ENCODE assay signal across 20 cellular contexts in the genomic region with DNA sequence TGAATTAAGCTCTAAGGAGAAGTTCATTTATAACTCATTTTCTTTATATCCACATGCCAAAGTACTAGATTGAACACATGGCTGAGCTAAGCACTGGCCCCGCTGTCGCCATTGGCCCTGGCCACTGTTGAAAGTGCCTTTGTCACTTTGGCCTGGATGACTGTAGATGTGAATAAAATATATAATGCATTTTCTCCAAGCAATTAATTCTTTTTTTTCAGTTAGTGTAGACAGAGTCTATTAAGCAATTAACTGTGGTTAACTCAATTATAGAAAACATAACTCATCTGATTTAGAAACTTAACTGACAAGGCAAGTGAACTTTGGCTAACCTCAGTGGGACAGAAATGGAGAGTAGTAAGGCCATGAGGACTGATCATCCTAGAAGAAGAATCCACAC.
DNase-seq lines count a peak whose midpoint lies in the region; ATAC-seq and TF ChIP-seq lines count a peak whose summit lies in the region.
"Had no signal": no experiment of that assay in that cellular context is flagged by ENCODE, and none has a peak within 500 bp of the region (broad histone marks: within the 10 kb centered on the region; RNA-seq: fewer than 3 reads in every experiment).

No MANE protein-coding gene starts in this region.

- peak; percentile 19 to 29 for DNase-seq in AML-193 (lab: John Stamatoyannopoulos, UW)
- peak; percentile 35 for DNase-seq in M059J (ENCODE audit: low read depth)
- peak; percentile 82 for DNase-seq in NOMO-1 treated with DMSO at 0.1 percent for 48 hours (lab: John Stamatoyannopoulos, UW; ENCODE audit: unreplicated experiment)
- DNase-seq in stimulated activated CD4-positive, alpha-beta T cell treated with anti-CD3 and anti-CD28 coated beads, Interleukin-4, amount 100 ng/mL, for 1 hour: no peak
- no peak for DNase-seq in activated gamma-delta T cell (lab: John Stamatoyannopoulos, UW)
- no peak for DNase-seq in NCI-H146 treated with DMSO at 0.1 percent for 48 hours (lab: John Stamatoyannopoulos, UW; ENCODE audit: unreplicated experiment)
- DNase-seq: CD4-positive, alpha-beta T cell; HFFc6; Kasumi-1; NCI-H1092 treated with DMSO at 0.1 percent for 48 hours; NCI-H146; NCI-H2029; NCI-H446; NCI-H526; NCI-H82; NK-92 treated with Interleukin-12 subunit alpha and Interleukin-12 subunit beta, amount 100 ng/mL, for 24 hours; PC-3 had no signal

- no peak for ATAC-seq in SK-N-SH treated with all-trans-retinoic acid at 6 μM for 48 hours
- ATAC-seq: GM23338, K562, PC-3 had no signal

TF ChIP-seq in SK-N-SH treated with all-trans-retinoic acid at 6 μM for 48 hours, 23 proteins besides CTCF, POLR2A, EP300 and RAD21:
- TF ChIP-seq PATZ1 (CRISPR knock-in tag; IDR thresholded peaks at IDR 0.05; ENCODE audit: borderline replicate concordance) (peak; percentile 96), ZFP3 (CRISPR knock-in tag; IDR thresholded peaks at IDR 0.05) (peak; percentile 84), ARNTL (CRISPR knock-in tag; IDR thresholded peaks at IDR 0.05; ENCODE audit: borderline replicate concordance, low read depth) (no peak), ISL1 (CRISPR knock-in tag; IDR thresholded peaks at IDR 0.05) (peak; percentile 99), GLIS3 (CRISPR knock-in tag; IDR thresholded peaks at IDR 0.05) (peak; percentile 98), PPARA (CRISPR knock-in tag; IDR thresholded peaks at IDR 0.05; ENCODE audit: borderline replicate concordance) (no peak), BACH2 (CRISPR knock-in tag; IDR thresholded peaks at IDR 0.05; ENCODE audit: borderline replicate concordance) (no peak), ZNF70 (CRISPR knock-in tag; IDR thresholded peaks at IDR 0.05) (no peak), TCF4 (CRISPR knock-in tag; IDR thresholded peaks at IDR 0.05; ENCODE audit: borderline replicate concordance) (peak; percentile 90), ZC3H10 (CRISPR knock-in tag; IDR thresholded peaks at IDR 0.05) (peak; percentile 93; the same call in 1 of the 2 replicates), ZFP30 (CRISPR knock-in tag; IDR thresholded peaks at IDR 0.05) (peak; percentile 21; the same call in 1 of the 2 replicates), ZNF8 (CRISPR knock-in tag; IDR thresholded peaks at IDR 0.05) (peak; percentile 63), SNAI2 (CRISPR knock-in tag; IDR thresholded peaks at IDR 0.05) (peak; percentile 91), ESRRG (CRISPR knock-in tag; IDR thresholded peaks at IDR 0.05) (peak; percentile 91), CSDC2 (CRISPR knock-in tag; IDR thresholded peaks at IDR 0.05) (peak; percentile 91), OSR1 (CRISPR knock-in tag; IDR thresholded peaks at IDR 0.05) (no peak), CSRNP3 (CRISPR knock-in tag; IDR thresholded peaks at IDR 0.05) (peak; percentile 92), RARB (CRISPR knock-in tag; IDR thresholded peaks at IDR 0.05) (no peak; the same call in 1 of the 2 replicates), ZNF565 (CRISPR knock-in tag; conservative IDR thresholded peaks at IDR 0.05; ENCODE audit: low read depth) (no peak), POU6F1 (CRISPR knock-in tag; IDR thresholded peaks at IDR 0.05; ENCODE audit: borderline replicate concordance, low read depth) (peak; percentile 70; the same call in 1 of the 2 replicates), TOX (CRISPR knock-in tag; IDR thresholded peaks at IDR 0.05; ENCODE audit: borderline replicate concordance) (peak; percentile 36; the same call in 1 of the 2 replicates)
- TF ChIP-seq, protein P1, sequence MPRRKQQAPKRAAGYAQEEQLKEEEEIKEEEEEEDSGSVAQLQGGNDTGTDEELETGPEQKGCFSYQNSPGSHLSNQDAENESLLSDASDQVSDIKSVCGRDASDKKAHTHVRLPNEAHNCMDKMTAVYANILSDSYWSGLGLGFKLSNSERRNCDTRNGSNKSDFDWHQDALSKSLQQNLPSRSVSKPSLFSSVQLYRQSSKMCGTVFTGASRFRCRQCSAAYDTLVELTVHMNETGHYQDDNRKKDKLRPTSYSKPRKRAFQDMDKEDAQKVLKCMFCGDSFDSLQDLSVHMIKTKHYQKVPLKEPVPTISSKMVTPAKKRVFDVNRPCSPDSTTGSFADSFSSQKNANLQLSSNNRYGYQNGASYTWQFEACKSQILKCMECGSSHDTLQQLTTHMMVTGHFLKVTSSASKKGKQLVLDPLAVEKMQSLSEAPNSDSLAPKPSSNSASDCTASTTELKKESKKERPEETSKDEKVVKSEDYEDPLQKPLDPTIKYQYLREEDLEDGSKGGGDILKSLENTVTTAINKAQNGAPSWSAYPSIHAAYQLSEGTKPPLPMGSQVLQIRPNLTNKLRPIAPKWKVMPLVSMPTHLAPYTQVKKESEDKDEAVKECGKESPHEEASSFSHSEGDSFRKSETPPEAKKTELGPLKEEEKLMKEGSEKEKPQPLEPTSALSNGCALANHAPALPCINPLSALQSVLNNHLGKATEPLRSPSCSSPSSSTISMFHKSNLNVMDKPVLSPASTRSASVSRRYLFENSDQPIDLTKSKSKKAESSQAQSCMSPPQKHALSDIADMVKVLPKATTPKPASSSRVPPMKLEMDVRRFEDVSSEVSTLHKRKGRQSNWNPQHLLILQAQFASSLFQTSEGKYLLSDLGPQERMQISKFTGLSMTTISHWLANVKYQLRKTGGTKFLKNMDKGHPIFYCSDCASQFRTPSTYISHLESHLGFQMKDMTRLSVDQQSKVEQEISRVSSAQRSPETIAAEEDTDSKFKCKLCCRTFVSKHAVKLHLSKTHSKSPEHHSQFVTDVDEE (CRISPR knock-in tag; IDR thresholded peaks at IDR 0.05): peak; percentile 98
- TF ChIP-seq, protein P2, sequence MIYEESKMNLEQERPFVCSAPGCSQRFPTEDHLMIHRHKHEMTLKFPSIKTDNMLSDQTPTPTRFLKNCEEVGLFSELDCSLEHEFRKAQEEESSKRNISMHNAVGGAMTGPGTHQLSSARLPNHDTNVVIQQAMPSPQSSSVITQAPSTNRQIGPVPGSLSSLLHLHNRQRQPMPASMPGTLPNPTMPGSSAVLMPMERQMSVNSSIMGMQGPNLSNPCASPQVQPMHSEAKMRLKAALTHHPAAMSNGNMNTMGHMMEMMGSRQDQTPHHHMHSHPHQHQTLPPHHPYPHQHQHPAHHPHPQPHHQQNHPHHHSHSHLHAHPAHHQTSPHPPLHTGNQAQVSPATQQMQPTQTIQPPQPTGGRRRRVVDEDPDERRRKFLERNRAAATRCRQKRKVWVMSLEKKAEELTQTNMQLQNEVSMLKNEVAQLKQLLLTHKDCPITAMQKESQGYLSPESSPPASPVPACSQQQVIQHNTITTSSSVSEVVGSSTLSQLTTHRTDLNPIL (CRISPR knock-in tag; IDR thresholded peaks at IDR 0.05; ENCODE audit: low read depth): peak; percentile 97

Comparison
In these comparisons a context has a peak if more than half of its experiments do, and no peak if none do; other contexts are left out.
1. DNase-seq: peak in AML-193 (2 of 2), M059J (single experiment) and NOMO-1 treated with DMSO at 0.1 percent for 48 hours (single experiment); none in stimulated activated CD4-positive, alpha-beta T cell treated with anti-CD3 and anti-CD28 coated beads, Interleukin-4, amount 100 ng/mL, for 1 hour (single experiment), activated gamma-delta T cell (single experiment) and NCI-H146 treated with DMSO at 0.1 percent for 48 hours (single experiment).